Comparison of ENCODE assay signal across 15 cellular contexts in genomic region chr17:43517161-43517560, GRCh38. TPM values are rescaled to one million over a fixed set of nuclear protein-coding genes. Genes with fewer than 3 reads are reported as not detected.
DNase-seq lines count a peak whose midpoint lies in the region; ATAC-seq, FAIRE-seq and TF ChIP-seq lines count a peak whose summit lies in the region.
"Had no signal": no experiment of that assay in that cellular context is flagged by ENCODE, and none has a peak within 500 bp of the region (broad histone marks: within the 10 kb centered on the region; RNA-seq: fewer than 3 reads in every experiment).

No MANE protein-coding gene starts in this region.

- H3K79me2 ChIP-seq in astrocyte (ENCODE audit: insufficient read depth, low read length): no peaks in the 10 kb centered on the region

- H3K9me3 ChIP-seq in heart right ventricle (no peaks in the 10 kb centered on the region), astrocyte (ENCODE audit: insufficient read depth, low read depth, low read length) (no peaks in the 10 kb centered on the region)

- WGBS in heart right ventricle, 2 donors: 75 to 82% methylated on average over 6 of the region's 6 CpGs

- TF ChIP-seq CTCF in heart right ventricle (IDR thresholded peaks at IDR 0.05) (no peak), astrocyte (IDR thresholded peaks at IDR 0.05; ENCODE audit: insufficient read depth, low read depth, low read length) (no peak), foreskin keratinocyte (conservative IDR thresholded peaks at IDR 0.05) (no peak)

- FAIRE-seq in astrocyte (lab: Jason Lieb, UNC): peak; percentile 45
- FAIRE-seq: H1, kidney, urothelium cell line had no signal

- ATAC-seq in heart right ventricle (peak in 1 of 8 donors; percentile 27), left cardiac atrium (no peak), HG02610 (IDR thresholded peaks at IDR 0.05; ENCODE audit: unreplicated experiment) (peak; percentile 33), HG03469 (IDR thresholded peaks at IDR 0.05; ENCODE audit: unreplicated experiment) (no peak), foreskin keratinocyte (no peak), GM18519 (IDR thresholded peaks at IDR 0.05; ENCODE audit: low FRiP score, unreplicated experiment) (no peak)
- peak; percentile 31 for ATAC-seq in stimulated activated memory B cell treated with anti-CD40 and anti-IgM and Interleukin-4, amounts not matched to agents 10 μg/mL and 1 μg/mL and 100 μg/mL, for 72 hours
- ATAC-seq: naive thymus-derived CD8-positive, alpha-beta T cell had no signal

- no peak overlapping the region for H3K4me3 Mint-ChIP-seq in astrocyte (ENCODE audit: unreplicated experiment)
- no peak overlapping the region for H3K4me3 Mint-ChIP-seq in stimulated activated memory B cell treated with anti-CD40 and anti-IgM and Interleukin-4, amounts not matched to agents 10 μg/mL and 1 μg/mL and 100 μg/mL, for 72 hours
- H3K4me3 Mint-ChIP-seq: activated CD4-positive, alpha-beta T cell treated with anti-CD3 and anti-CD28 coated beads for 36 hours; naive thymus-derived CD8-positive, alpha-beta T cell had no signal

- peak overlapping the region; percentile 45 for H3K9ac ChIP-seq in astrocyte (ENCODE audit: low read length)

- peaks cover 14% of the 10 kb centered on the region for H3K4me1 Mint-ChIP-seq in astrocyte (ENCODE audit: low read depth, unreplicated experiment)
- H3K4me1 Mint-ChIP-seq in stimulated activated memory B cell treated with anti-CD40 and anti-IgM and Interleukin-4, amounts not matched to agents 10 μg/mL and 1 μg/mL and 100 μg/mL, for 72 hours: peaks cover 14% of the 10 kb centered on the region

- intact Hi-C loops in heart right ventricle (cut with DNase I) (loop anchor here in 2 of 10 donors (5.0 kb wide), 3 partner anchors 35 to 60 kb away; no protein-coding TSS in a partner anchor), left cardiac atrium (cut with DNase I) (no loop called here)

- no peak overlapping the region for H2AFZ ChIP-seq in astrocyte (ENCODE audit: low read depth, low read length)

- DNase-seq in heart right ventricle (no peak), left cardiac atrium (no peak), astrocyte (ENCODE audit: low read depth) (peak; percentile 22), foreskin keratinocyte (no peak)
- DNase-seq: activated gamma-delta T cell; DMS 273 treated with DMSO at 0.1 percent for 48 hours; kidney; naive thymus-derived CD8-positive, alpha-beta T cell had no signal

- H3K4me2 ChIP-seq in astrocyte (ENCODE audit: low read length): peak overlapping the region; percentile 24

- no peak overlapping the region for H3K4me3 ChIP-seq in heart right ventricle
- H3K4me3 ChIP-seq in astrocyte (ENCODE audit: insufficient read depth, low read depth, low read length): no peak overlapping the region

- peaks cover 10% of the 10 kb centered on the region for H3K36me3 Mint-ChIP-seq in astrocyte (ENCODE audit: low read depth, unreplicated experiment)
- peaks cover 64% of the 10 kb centered on the region for H3K36me3 Mint-ChIP-seq in stimulated activated memory B cell treated with anti-CD40 and anti-IgM and Interleukin-4, amounts not matched to agents 10 μg/mL and 1 μg/mL and 100 μg/mL, for 72 hours

- peaks cover 0 to 100% (median 59%) of the 10 kb centered on the region in 9 donors for H3K36me3 ChIP-seq in heart right ventricle
- peaks cover 52% of the 10 kb centered on the region for H3K36me3 ChIP-seq in astrocyte (ENCODE audit: insufficient read depth, low read length)

- peak overlapping the region in 8 of 10 donors; percentile 47 to 74 (median 54) for H3K27ac ChIP-seq in heart right ventricle
- H3K27ac ChIP-seq in astrocyte (ENCODE audit: low read depth, low read length): peak overlapping the region; percentile 50
- H3K27ac ChIP-seq in foreskin keratinocyte: no peak overlapping the region

- H3K27me3 ChIP-seq in heart right ventricle (no peaks in the 10 kb centered on the region), astrocyte (ENCODE audit: insufficient read depth, low read length) (no peaks in the 10 kb centered on the region), foreskin keratinocyte (no peaks in the 10 kb centered on the region)

- H3K4me1 ChIP-seq in heart right ventricle (peaks cover 3 to 37% (median 28%) of the 10 kb centered on the region in 9 donors), astrocyte (ENCODE audit: insufficient read depth, low read length) (peaks cover 12% of the 10 kb centered on the region), foreskin keratinocyte (no peaks in the 10 kb centered on the region)

- H3K9me3 Mint-ChIP-seq in astrocyte (ENCODE audit: unreplicated experiment): no peaks in the 10 kb centered on the region
- no peaks in the 10 kb centered on the region for H3K9me3 Mint-ChIP-seq in stimulated activated memory B cell treated with anti-CD40 and anti-IgM and Interleukin-4, amounts not matched to agents 10 μg/mL and 1 μg/mL and 100 μg/mL, for 72 hours
- H3K9me3 Mint-ChIP-seq: naive thymus-derived CD8-positive, alpha-beta T cell had no signal

- no peak overlapping the region for H3K27ac Mint-ChIP-seq in astrocyte (ENCODE audit: unreplicated experiment)
- no peak overlapping the region for H3K27ac Mint-ChIP-seq in stimulated activated memory B cell treated with anti-CD40 and anti-IgM and Interleukin-4, amounts not matched to agents 10 μg/mL and 1 μg/mL and 100 μg/mL, for 72 hours
- H3K27ac Mint-ChIP-seq: activated CD4-positive, alpha-beta T cell treated with anti-CD3 and anti-CD28 coated beads for 36 hours had no signal

- H4K20me1 ChIP-seq in astrocyte (ENCODE audit: insufficient read depth, low read length): peaks cover 6% of the 10 kb centered on the region

- no peaks in the 10 kb centered on the region for H3K27me3 Mint-ChIP-seq in astrocyte (ENCODE audit: low read depth, unreplicated experiment)
- H3K27me3 Mint-ChIP-seq in stimulated activated memory B cell treated with anti-CD40 and anti-IgM and Interleukin-4, amounts not matched to agents 10 μg/mL and 1 μg/mL and 100 μg/mL, for 72 hours: no peaks in the 10 kb centered on the region
- H3K27me3 Mint-ChIP-seq: activated CD4-positive, alpha-beta T cell treated with anti-CD3 and anti-CD28 coated beads for 36 hours; naive thymus-derived CD8-positive, alpha-beta T cell had no signal

RNA-seq across cellular contexts. Expression of gene ETV4, which starts 29.0 kb away (rescaled TPM):
- total RNA-seq in heart right ventricle (1 to 10 TPM in 3 of 10 donors, under 1 TPM in 6, not detected in 1; 0.40 to 1.6 (median 0.76) TPM), left cardiac atrium (1 to 10 TPM in 1 of 2 donors, under 1 TPM in 1; 0.91 to 7.0 TPM), astrocyte (10.6 and 11.4 TPM in 2 replicates), foreskin keratinocyte (57.4 and 61.2 TPM in 2 replicates)
- polyA plus RNA-seq in heart right ventricle (1 to 10 TPM in 1 of 2 donors, under 1 TPM in 1; 0.59 to 2.8 TPM), foreskin keratinocyte (78.9 and 80.5 TPM in 2 replicates)
- total RNA-seq: naive thymus-derived CD8-positive, alpha-beta T cell had no signal

RNA-seq across cellular contexts. Expression of gene DHX8, which starts 33.4 kb away (rescaled TPM):
- 10 to 100 TPM; 22.4 to 42.0 (median 29.0) TPM for total RNA-seq in heart right ventricle
- polyA plus RNA-seq in heart right ventricle: 10 to 100 TPM; 19.2 to 24.8 TPM
- total RNA-seq in left cardiac atrium: 10 to 100 TPM; 27.1 to 35.2 TPM
- 48.5 and 61.1 TPM in 2 replicates for total RNA-seq in astrocyte
- total RNA-seq in foreskin keratinocyte: 43.3 and 45.4 TPM in 2 replicates
- polyA plus RNA-seq in foreskin keratinocyte: 28.7 and 28.9 TPM in 2 replicates

Comparison
In these comparisons a context has a peak if more than half of its experiments do, and no peak if none do; other contexts are left out.
1. ATAC-seq: peak in HG02610 (single experiment) and stimulated activated memory B cell treated with anti-CD40 and anti-IgM and Interleukin-4, amounts not matched to agents 10 μg/mL and 1 μg/mL and 100 μg/mL, for 72 hours (single experiment); none in left cardiac atrium (0 of 2), HG03469 (single experiment), foreskin keratinocyte (single experiment) and GM18519 (single experiment).